ENCODE assay signal across 8 cellular contexts in genomic region chr2:10120158-10120937, GRCh38. TPM values are rescaled to one million over a fixed set of nuclear protein-coding genes. Genes with fewer than 3 reads are reported as not detected.
DNase-seq lines count a peak whose midpoint lies in the region; ATAC-seq, FAIRE-seq and TF ChIP-seq lines count a peak whose summit lies in the region.

No MANE protein-coding gene starts in this region.

- H3K4me1 Mint-ChIP-seq in activated B cell treated with CpG ODN at 0.5 μM for 24 hours: peaks cover 35% of the 10 kb centered on the region

- ATAC-seq in HG03354 (IDR thresholded peaks at IDR 0.05; ENCODE audit: poor library complexity, severe bottlenecking, unreplicated experiment): peak; percentile 58
- ATAC-seq in activated B cell treated with CpG ODN at 0.5 μM for 24 hours (ENCODE audit: low read depth): peak; percentile 80

- FAIRE-seq in kidney (lab: Jason Lieb, UNC): no peak

- peak overlapping the region; percentile 78 to 80 for H3K27ac ChIP-seq in kidney (ENCODE audit: low read depth in 2 of 2, low read length in 2 of 2)

- TF ChIP-seq POLR2A in GM19193 (IDR thresholded peaks at IDR 0.05; ENCODE audit: extremely low read depth, insufficient read depth, insufficient read length): peak; percentile 87

- POLR2A ChIA-PET in activated B cell treated with CpG ODN at 0.5 μM for 24 hours (lab: Charles Lee): interaction anchor here (1.0 to 1.4 kb wide), 3 partner anchors 41 to 325 kb away, joined by 3 to 5 read pairs (median 3); no protein-coding TSS in a partner anchor

- TF ChIP-seq CTCF in activated B cell treated with CpG ODN at 0.5 μM for 24 hours (IDR thresholded peaks at IDR 0.05) (no peak), kidney (IDR thresholded peaks at IDR 0.05; ENCODE audit: borderline replicate concordance, extremely low read depth, insufficient read depth) (no peak)

- no peaks in the 10 kb centered on the region for H3K9me3 Mint-ChIP-seq in activated B cell treated with CpG ODN at 0.5 μM for 24 hours

- H3K9ac ChIP-seq in kidney (ENCODE audit: low read length in 2 of 2): peak overlapping the region; percentile 17 to 66

- H3K4me3 Mint-ChIP-seq in activated B cell treated with CpG ODN at 0.5 μM for 24 hours: peak overlapping the region; percentile 97

- H3K4me3 ChIP-seq in kidney (ENCODE audit: low read length in 2 of 2): peak overlapping the region; percentile 68 to 88

- no peaks in the 10 kb centered on the region for H3K36me3 ChIP-seq in kidney (ENCODE audit: control insufficient read depth in 1 of 2, insufficient read depth in 2 of 2, low read length in 2 of 2)

- intact Hi-C loops in activated B cell treated with CpG ODN at 0.5 μM for 24 hours (cut with micrococcal nuclease) (loop anchor here (1.0 to 10.0 kb wide), 8 partner anchors 41 to 690 kb away; partner anchors contain the start of genes HPCAL1, ODC1, TAF1B and YWHAQ), kidney (cut with DNase I) (no loop called here)

- CTCF ChIA-PET in activated B cell treated with CpG ODN at 0.5 μM for 24 hours (lab: Charles Lee): interaction anchor here (1.1 to 1.8 kb wide), 6 partner anchors 23 to 315 kb away, joined by 3 to 9 read pairs (median 6); no protein-coding TSS in a partner anchor

- H3K27me3 Mint-ChIP-seq in activated B cell treated with CpG ODN at 0.5 μM for 24 hours: peaks cover 8% of the 10 kb centered on the region

- DNase-seq in Ammon's horn (ENCODE audit: low spot score) (peak; percentile 87), NCI-H345 treated with DMSO at 0.1 percent for 48 hours (lab: John Stamatoyannopoulos, UW; ENCODE audit: unreplicated experiment) (peak; percentile 94), activated B cell treated with CpG ODN at 0.5 μM for 24 hours (peak; percentile 88), kidney (peak; percentile 98)
- peak; percentile 86 for DNase-seq in central memory CD4-positive, alpha-beta T cell
- peak; percentile 89 to 94 for DNase-seq in stimulated activated CD4-positive, alpha-beta T cell treated with anti-CD3 and anti-CD28 coated beads, Interleukin-15, amount 100 ng/mL, for 48 hours (ENCODE audit: low read depth in 2 of 2)

- peaks cover 4 to 15% of the 10 kb centered on the region in 2 donors for H3K4me1 ChIP-seq in kidney (ENCODE audit: control insufficient read depth in 1 of 2, insufficient read depth in 1 of 2, low read depth in 1 of 2, low read length in 2 of 2)

- no peaks in the 10 kb centered on the region for H3K9me3 ChIP-seq in kidney (ENCODE audit: control insufficient read depth in 1 of 2, low read length in 2 of 2)

- H3K27ac Mint-ChIP-seq in activated B cell treated with CpG ODN at 0.5 μM for 24 hours: peak overlapping the region; percentile 94

- peaks cover 2% of the 10 kb centered on the region for H3K36me3 Mint-ChIP-seq in activated B cell treated with CpG ODN at 0.5 μM for 24 hours (ENCODE audit: low read depth)

RNA-seq across cellular contexts. Expression of gene RRM2, which starts 2.2 kb away (rescaled TPM):
- 8.6 and 9.3 TPM in 2 replicates for total RNA-seq in activated B cell treated with CpG ODN at 0.5 μM for 24 hours
- total RNA-seq in kidney: 5.5 TPM
- polyA plus RNA-seq in kidney (ENCODE audit: insufficient read depth, low read depth, low replicate concordance): 3.6 TPM

RNA-seq across cellular contexts. Expression of gene CYS1, which starts 40.1 kb away (rescaled TPM):
- 0.42 and 0.44 TPM in 2 replicates for total RNA-seq in activated B cell treated with CpG ODN at 0.5 μM for 24 hours
- 245 TPM for total RNA-seq in kidney
- polyA plus RNA-seq in kidney (ENCODE audit: insufficient read depth, low read depth, low replicate concordance): 276 TPM

Comparison
In these comparisons a context has a peak if more than half of its experiments do, and no peak if none do; other contexts are left out.
1. Peak in every context shown above with its lines: DNase-seq, ATAC-seq, H3K4me3 ChIP-seq and H3K27ac ChIP-seq.
2. RNA of gene CYS1, which starts 40.1 kb away (total RNA-seq): 245 TPM in kidney (single experiment); 0.42 to 0.44 TPM in activated B cell treated with CpG ODN at 0.5 μM for 24 hours; every median in the first group is over 100 times any median in the second.